ENCODE assay signal across 8 cellular contexts in genomic region chr11:46382644-46383403, GRCh38. TPM values are rescaled to one million over a fixed set of nuclear protein-coding genes. Genes with fewer than 3 reads are reported as not detected.
DNase-seq lines count a peak whose midpoint lies in the region; ATAC-seq and TF ChIP-seq lines count a peak whose summit lies in the region.

No MANE protein-coding gene starts in this region.

- H3K4me1 Mint-ChIP-seq in HFFc6 (ENCODE audit: low read depth), result peaks cover 12% of the 10 kb centered on the region

- no peaks in the 10 kb centered on the region; the same call in 1 of the 2 replicates for H3K36me3 Mint-ChIP-seq in HFFc6 (ENCODE audit: low read depth)

- H2AFZ ChIP-seq in smooth muscle cell (ENCODE audit: low read depth), result no peak overlapping the region

- H3K27me3 ChIP-seq in BLaER1, result peaks cover 28% of the 10 kb centered on the region
- no peaks in the 10 kb centered on the region for H3K27me3 ChIP-seq in iPS DF 6.9 (ENCODE audit: control insufficient read depth, insufficient read depth, low read length)
- H3K27me3 ChIP-seq in smooth muscle cell (ENCODE audit: low read depth), result peaks cover under 1% of the 10 kb centered on the region

- DNase-seq in HFFc6, result peak; percentile 32
- DNase-seq in SW480 (ENCODE audit: low spot score), result peak; percentile 68
- no peak for DNase-seq in iPS DF 6.9 (ENCODE audit: low read depth, low spot score)
- DNase-seq in smooth muscle cell (lab: John Stamatoyannopoulos, UW; ENCODE audit: unreplicated experiment), result no peak
- no peak for DNase-seq in NCI-H2107 (lab: John Stamatoyannopoulos, UW)

- no peaks in the 10 kb centered on the region for H3K9me3 Mint-ChIP-seq in HFFc6

- H3K4me1 ChIP-seq in BLaER1 (peaks cover 43% of the 10 kb centered on the region), iPS DF 6.9 (ENCODE audit: control insufficient read depth, insufficient read depth, low read length) (peaks cover 8% of the 10 kb centered on the region), smooth muscle cell (ENCODE audit: low read depth) (peaks cover 8% of the 10 kb centered on the region)

- H3K9ac ChIP-seq in BLaER1 (peak overlapping the region; percentile 91), smooth muscle cell (ENCODE audit: low read depth) (no peak overlapping the region)

- H4K20me1 ChIP-seq in BLaER1, result peaks cover 50% of the 10 kb centered on the region
- peaks cover 17% of the 10 kb centered on the region for H4K20me1 ChIP-seq in smooth muscle cell (ENCODE audit: low read depth)

- H3F3A ChIP-seq in smooth muscle cell (ENCODE audit: low read depth), result peaks cover 3% of the 10 kb centered on the region

- H3K4me3 ChIP-seq in BLaER1 (peak overlapping the region; percentile 73), iPS DF 6.9 (ENCODE audit: low read length) (peak overlapping the region; percentile 73; the same call in 1 of the 2 replicates), smooth muscle cell (peak overlapping the region; percentile 78)

- H3K27ac ChIP-seq in BLaER1 (peak overlapping the region; percentile 87), iPS DF 6.9 (ENCODE audit: low read length) (no peak overlapping the region), smooth muscle cell (ENCODE audit: low read depth) (no peak overlapping the region)

- no CpG with 5 or more reads among the region's 18 CpGs for WGBS in iPS DF 6.9 (ENCODE audit: insufficient coverage, insufficient read length)
- WGBS in smooth muscle cell (ENCODE audit: low lambda C conversion rate), result 41% methylated on average over 17 of the region's 18 CpGs

- TF ChIP-seq CTCF in HFFc6 (IDR thresholded peaks at IDR 0.05) (peak; percentile 87), smooth muscle cell (IDR thresholded peaks at IDR 0.05; ENCODE audit: borderline replicate concordance, insufficient read depth, poor library complexity, severe bottlenecking) (peak; percentile 62)

- H3K27ac Mint-ChIP-seq in HFFc6, result no peak overlapping the region

- no peaks in the 10 kb centered on the region for H3K79me2 ChIP-seq in smooth muscle cell (ENCODE audit: low read depth)

- ATAC-seq in HG02588 (IDR thresholded peaks at IDR 0.05; ENCODE audit: unreplicated experiment) (no peak), GM21526 (IDR thresholded peaks at IDR 0.05; ENCODE audit: low FRiP score, unreplicated experiment) (no peak)

- H3K36me3 ChIP-seq in BLaER1 (peaks cover 25% of the 10 kb centered on the region), iPS DF 6.9 (ENCODE audit: control insufficient read depth, insufficient read depth, low read length) (no peaks in the 10 kb centered on the region), smooth muscle cell (ENCODE audit: low read depth) (no peaks in the 10 kb centered on the region)

- H3K9me3 ChIP-seq in BLaER1 (no peaks in the 10 kb centered on the region), iPS DF 6.9 (ENCODE audit: control insufficient read depth, insufficient read depth, low read length) (no peaks in the 10 kb centered on the region), smooth muscle cell (replicated peaks; ENCODE audit: low read depth) (no peaks in the 10 kb centered on the region)

- H3K4me3 Mint-ChIP-seq in HFFc6, result no peak overlapping the region

- peak overlapping the region; percentile 94 for H3K4me2 ChIP-seq in BLaER1
- H3K4me2 ChIP-seq in smooth muscle cell, result peak overlapping the region; percentile 100

- peaks cover 16% of the 10 kb centered on the region for H3K27me3 Mint-ChIP-seq in HFFc6 (ENCODE audit: insufficient read depth)

RNA-seq across cellular contexts. Expression of gene MDK, which starts 1.4 kb away (rescaled TPM):
- 10 to 100 TPM in 5 of 6 experiments, 1 to 10 TPM in 1; 9.7 to 22.9 (median 18.9) TPM for total RNA-seq in HFFc6 (2021; fragmentation: NEBNext Ultra II Directional; extraction: Animal tissue kit (Norgen Biotek cat#: 25700))
- total RNA-seq in smooth muscle cell, result 403 and 490 TPM in 2 replicates
- polyA plus RNA-seq in smooth muscle cell, result 667 and 755 TPM in 2 replicates

RNA-seq across cellular contexts. Expression of gene CHRM4, which starts 8.8 kb away (rescaled TPM):
- total RNA-seq in HFFc6 (2021; fragmentation: NEBNext Ultra II Directional; extraction: Animal tissue kit (Norgen Biotek cat#: 25700)), result not detected
- 4.7 and 5.6 TPM in 2 replicates for total RNA-seq in smooth muscle cell
- 11.1 and 20.0 TPM in 2 replicates for polyA plus RNA-seq in smooth muscle cell

RNA-seq across cellular contexts. Expression of gene DGKZ, which starts 35.6 kb away (rescaled TPM):
- 10 to 100 TPM; 40.4 to 49.8 (median 46.2) TPM for total RNA-seq in HFFc6 (2021; fragmentation: NEBNext Ultra II Directional; extraction: Animal tissue kit (Norgen Biotek cat#: 25700))
- 32.2 and 42.1 TPM in 2 replicates for total RNA-seq in smooth muscle cell
- 30.7 and 52.0 TPM in 2 replicates for polyA plus RNA-seq in smooth muscle cell

Comparison
In these comparisons a context has a peak if more than half of its experiments do, and no peak if none do; other contexts are left out.
1. DNase-seq: peak in HFFc6 (single experiment) and SW480 (single experiment); none in iPS DF 6.9 (single experiment), smooth muscle cell (single experiment) and NCI-H2107 (single experiment).
2. RNA of gene MDK, which starts 1.4 kb away (total RNA-seq): 403 to 490 TPM in smooth muscle cell; 9.7 to 22.9 TPM in HFFc6; every median in the first group is over 10 times any median in the second.
3. Peak in every context shown above with its lines, with median percentiles within 50 percentile points of each other: H3K4me3 ChIP-seq.